Comparison of ENCODE assay signal across 8 cellular contexts in the genomic region with DNA sequence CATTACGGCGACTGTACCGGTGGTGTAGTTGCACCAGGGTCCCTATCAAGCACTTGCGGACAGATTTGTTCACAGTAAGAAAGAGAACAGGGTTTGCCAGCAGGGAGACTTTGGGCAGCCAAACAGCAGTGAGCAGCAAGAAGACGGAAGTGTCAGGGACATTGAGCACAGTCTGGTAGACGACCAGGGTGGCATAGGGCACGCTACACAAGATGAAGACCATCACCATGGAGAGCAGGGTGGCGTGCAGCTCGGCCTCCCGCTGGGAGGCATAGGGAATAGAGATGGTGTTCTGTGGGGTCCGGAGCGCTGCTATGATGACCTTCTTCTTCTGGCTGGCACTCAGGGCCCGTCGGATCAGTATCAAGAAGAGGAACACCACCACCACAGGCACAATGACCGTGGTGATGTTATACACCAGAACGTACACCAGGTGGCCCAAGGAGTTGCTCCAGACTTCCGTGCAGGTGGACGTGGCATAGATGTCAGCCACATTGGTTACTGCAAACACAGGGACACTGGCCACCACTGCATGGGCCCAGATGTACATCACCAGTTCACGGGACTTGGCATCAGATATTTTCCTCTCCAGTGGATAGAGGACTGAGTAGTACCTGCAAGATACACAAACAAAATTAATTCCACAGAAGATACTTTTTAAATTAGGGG. TPM values are rescaled to one million over a fixed set of nuclear protein-coding genes. Genes with fewer than 3 reads are reported as not detected.
A peak's percentile ranks its signal among the peaks of the same experiment; 100 is the strongest.
DNase-seq lines count a peak whose midpoint lies in the region; ATAC-seq and TF ChIP-seq lines count a peak whose summit lies in the region.

No MANE protein-coding gene starts in this region.

- no peaks in the 10 kb centered on the region for H3K9me3 Mint-ChIP-seq in activated T-cell treated with anti-CD3 and anti-CD28 coated beads, Interleukin-2, amount 50 U/mL, for 4 hours
- no peaks in the 10 kb centered on the region for H3K9me3 Mint-ChIP-seq in activated T-cell treated with anti-CD3 and anti-CD28 coated beads, Interleukin-2, amount 50 U/mL, for 24 hours
- H3K9me3 Mint-ChIP-seq in CD4-positive, alpha-beta memory T cell, result no peaks in the 10 kb centered on the region

- no peak overlapping the region for H2AFZ ChIP-seq in hepatocyte

- H3K27ac Mint-ChIP-seq in activated T-cell treated with anti-CD3 and anti-CD28 coated beads, Interleukin-2, amount 50 U/mL, for 24 hours, result no peak overlapping the region
- no peak overlapping the region for H3K27ac Mint-ChIP-seq in CD4-positive, alpha-beta memory T cell

- no peaks in the 10 kb centered on the region for H3K4me1 Mint-ChIP-seq in activated T-cell treated with anti-CD3 and anti-CD28 coated beads, Interleukin-2, amount 50 U/mL, for 4 hours (ENCODE audit: low read depth)
- no peaks in the 10 kb centered on the region for H3K4me1 Mint-ChIP-seq in activated T-cell treated with anti-CD3 and anti-CD28 coated beads, Interleukin-2, amount 50 U/mL, for 24 hours (ENCODE audit: low read depth)
- H3K4me1 Mint-ChIP-seq in CD4-positive, alpha-beta memory T cell, result no peaks in the 10 kb centered on the region

- no peaks in the 10 kb centered on the region for H4K20me1 ChIP-seq in hepatocyte (ENCODE audit: insufficient read depth, poor library complexity, severe bottlenecking)

- POLR2A ChIA-PET in CD4-positive, alpha-beta memory T cell (lab: Charles Lee; ENCODE audit: partially characterized antibody), result no interaction called here

- TF ChIP-seq CTCF in hepatocyte (IDR thresholded peaks at IDR 0.05; ENCODE audit: poor library complexity), result peak; percentile 34

- no peaks in the 10 kb centered on the region for H3K79me2 ChIP-seq in hepatocyte

- H3K27me3 Mint-ChIP-seq in activated T-cell treated with anti-CD3 and anti-CD28 coated beads, Interleukin-2, amount 50 U/mL, for 4 hours (ENCODE audit: low read depth), result peaks cover 33% of the 10 kb centered on the region
- H3K27me3 Mint-ChIP-seq in activated T-cell treated with anti-CD3 and anti-CD28 coated beads, Interleukin-2, amount 50 U/mL, for 24 hours, result peaks cover 45% of the 10 kb centered on the region
- peaks cover 9 to 38% of the 10 kb centered on the region in 2 donors for H3K27me3 Mint-ChIP-seq in CD4-positive, alpha-beta memory T cell

- H3K36me3 Mint-ChIP-seq in activated T-cell treated with anti-CD3 and anti-CD28 coated beads, Interleukin-2, amount 50 U/mL, for 4 hours (ENCODE audit: insufficient read depth), result no peaks in the 10 kb centered on the region
- no peaks in the 10 kb centered on the region for H3K36me3 Mint-ChIP-seq in activated T-cell treated with anti-CD3 and anti-CD28 coated beads, Interleukin-2, amount 50 U/mL, for 24 hours (ENCODE audit: low read depth)
- no peaks in the 10 kb centered on the region for H3K36me3 Mint-ChIP-seq in CD4-positive, alpha-beta memory T cell

- intact Hi-C loops in CD4-positive, alpha-beta memory T cell (cut with micrococcal nuclease), result no loop called here

- CTCF ChIA-PET in CD4-positive, alpha-beta memory T cell (lab: Charles Lee; ENCODE audit: partially characterized antibody), result interaction anchor here (1.1 kb wide), 1 partner anchor 12 kb away, joined by 4 read pairs; no protein-coding TSS in a partner anchor

- no peaks in the 10 kb centered on the region for H3K27me3 ChIP-seq in hepatocyte
- H3K27me3 ChIP-seq in CD4-positive, alpha-beta memory T cell (ENCODE audit: insufficient read depth, low read length), result no peaks in the 10 kb centered on the region

- H3K4me3 Mint-ChIP-seq in activated T-cell treated with anti-CD3 and anti-CD28 coated beads, Interleukin-2, amount 50 U/mL, for 4 hours, result no peak overlapping the region
- no peak overlapping the region for H3K4me3 Mint-ChIP-seq in activated T-cell treated with anti-CD3 and anti-CD28 coated beads, Interleukin-2, amount 50 U/mL, for 24 hours
- no peak overlapping the region for H3K4me3 Mint-ChIP-seq in CD4-positive, alpha-beta memory T cell

- H3K4me3 ChIP-seq in hepatocyte, result no peak overlapping the region
- H3K4me3 ChIP-seq in CD4-positive, alpha-beta memory T cell (ENCODE audit: low read length in 2 of 2), result no peak overlapping the region

- H3K9me3 ChIP-seq in hepatocyte (ENCODE audit: low read depth), result no peaks in the 10 kb centered on the region
- H3K9me3 ChIP-seq in CD4-positive, alpha-beta memory T cell (ENCODE audit: control insufficient read depth in 1 of 2, low read length in 2 of 2), result no peaks in the 10 kb centered on the region

- H3K27ac ChIP-seq in hepatocyte, result no peak overlapping the region
- H3K27ac ChIP-seq in CD4-positive, alpha-beta memory T cell (ENCODE audit: low read depth, low read length), result no peak overlapping the region

- no peak for DNase-seq in activated T-cell treated with anti-CD3 and anti-CD28 coated beads, Interleukin-2, amount 50 U/mL, for 4 hours
- DNase-seq in activated T-cell treated with anti-CD3 and anti-CD28 coated beads, Interleukin-2, amount 50 U/mL, for 24 hours, result no peak
- DNase-seq in RPMI8226, result peak; percentile 47
- peak; percentile 30 for DNase-seq in hepatocyte (ENCODE audit: low spot score)
- no peak for DNase-seq in CD4-positive, alpha-beta memory T cell
- DNase-seq in NCI-H526 treated with DMSO at 0.1 percent for 48 hours (lab: John Stamatoyannopoulos, UW), result no peak

- no peaks in the 10 kb centered on the region for H3K4me1 ChIP-seq in hepatocyte (ENCODE audit: insufficient read depth)
- no peaks in the 10 kb centered on the region for H3K4me1 ChIP-seq in CD4-positive, alpha-beta memory T cell (ENCODE audit: insufficient read depth, low read length)

- ATAC-seq in activated T-cell treated with anti-CD3 and anti-CD28 coated beads, Interleukin-2, amount 50 U/mL, for 4 hours, result peak; percentile 54 to 55
- ATAC-seq in HG02588 (IDR thresholded peaks at IDR 0.05; ENCODE audit: unreplicated experiment) (peak; percentile 54), HG02678 (IDR thresholded peaks at IDR 0.05; ENCODE audit: unreplicated experiment) (no peak)

- no peaks in the 10 kb centered on the region for H3K36me3 ChIP-seq in hepatocyte (replicated peaks; ENCODE audit: insufficient read depth, low read depth)
- H3K36me3 ChIP-seq in CD4-positive, alpha-beta memory T cell (ENCODE audit: insufficient read depth, low read length), result no peaks in the 10 kb centered on the region

- 86% methylated on average over 19 of the region's 19 CpGs for WGBS in hepatocyte (ENCODE audit: low lambda C conversion rate, missing lambda C conversion rate)

- H3K9me2 ChIP-seq in hepatocyte (replicated peaks; ENCODE audit: insufficient read depth), result no peaks in the 10 kb centered on the region

- no peak overlapping the region for H3K4me2 ChIP-seq in hepatocyte

RNA-seq across cellular contexts. Expression of a gene that starts 19.1 kb away (rescaled TPM):
- under 1 TPM; 0.22 to 0.69 (median 0.38) TPM for total RNA-seq in activated T-cell treated with anti-CD3 and anti-CD28 coated beads, Interleukin-2, amount 50 U/mL, for 4 hours
- 0.56 and 0.60 TPM in 2 replicates for total RNA-seq in hepatocyte
- 0.79 TPM in 1 of 2 replicates, not detected in the other for polyA plus RNA-seq in hepatocyte
- 1 to 10 TPM in 1 of 2 experiments, under 1 TPM in 1; 0.47 to 1.1 TPM for total RNA-seq in CD4-positive, alpha-beta memory T cell
- 1 to 10 TPM; 1.1 to 1.6 TPM for polyA plus RNA-seq in CD4-positive, alpha-beta memory T cell

Comparison
In these comparisons a context has a peak if more than half of its experiments do, and no peak if none do; other contexts are left out.
1. DNase-seq: peak in RPMI8226 (single experiment) and hepatocyte (single experiment); none in activated T-cell treated with anti-CD3 and anti-CD28 coated beads, Interleukin-2, amount 50 U/mL, for 4 hours (single experiment), activated T-cell treated with anti-CD3 and anti-CD28 coated beads, Interleukin-2, amount 50 U/mL, for 24 hours (single experiment), CD4-positive, alpha-beta memory T cell (0 of 5) and NCI-H526 treated with DMSO at 0.1 percent for 48 hours (single experiment).